In the genomic region with DNA sequence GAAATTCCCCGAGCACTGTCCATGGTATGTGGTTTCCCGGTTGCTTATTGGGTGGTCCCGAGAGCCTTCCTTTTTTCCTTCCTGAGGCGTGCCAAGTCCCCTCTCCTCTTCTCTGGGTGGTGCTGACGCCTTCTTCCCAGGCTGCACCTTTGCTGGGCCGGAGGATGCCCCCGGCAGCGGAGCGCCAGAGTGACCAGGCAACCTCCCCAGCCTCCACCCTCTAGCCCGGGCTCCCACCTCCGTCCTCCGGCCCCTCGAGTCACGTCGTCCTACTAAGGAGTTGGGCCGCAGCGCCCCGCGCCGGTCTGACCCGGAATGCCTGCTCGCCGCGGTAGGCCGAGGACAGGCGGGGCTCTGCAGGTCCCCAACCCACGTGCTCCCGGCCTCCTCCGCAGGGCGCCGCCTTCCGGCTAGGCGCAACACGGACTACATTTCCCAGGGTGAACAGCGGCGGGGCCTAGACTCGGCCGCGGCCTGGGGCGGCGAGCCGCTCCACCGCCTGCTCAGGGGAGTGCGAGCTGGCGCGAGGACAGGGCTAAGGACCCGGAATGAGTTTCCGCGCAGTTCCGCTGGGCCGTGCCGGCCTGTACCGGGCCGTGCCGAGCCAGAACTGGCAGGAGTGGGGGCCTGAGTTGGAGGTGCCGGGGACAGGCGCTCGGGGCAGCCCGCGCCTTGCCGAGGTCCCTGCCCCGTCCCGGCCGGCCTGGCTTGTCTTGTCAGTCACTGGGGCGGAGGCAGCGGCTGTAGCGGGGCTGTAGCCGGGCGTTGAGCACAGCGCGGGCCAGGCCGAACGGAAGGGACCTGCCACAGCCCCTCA, we compare ENCODE assay signal across 8 cellular contexts. TPM values are rescaled to one million over a fixed set of nuclear protein-coding genes. Genes with fewer than 3 reads are reported as not detected.
DNase-seq lines count a peak whose midpoint lies in the region; ATAC-seq lines count a peak whose summit lies in the region.

A gene with protein sequence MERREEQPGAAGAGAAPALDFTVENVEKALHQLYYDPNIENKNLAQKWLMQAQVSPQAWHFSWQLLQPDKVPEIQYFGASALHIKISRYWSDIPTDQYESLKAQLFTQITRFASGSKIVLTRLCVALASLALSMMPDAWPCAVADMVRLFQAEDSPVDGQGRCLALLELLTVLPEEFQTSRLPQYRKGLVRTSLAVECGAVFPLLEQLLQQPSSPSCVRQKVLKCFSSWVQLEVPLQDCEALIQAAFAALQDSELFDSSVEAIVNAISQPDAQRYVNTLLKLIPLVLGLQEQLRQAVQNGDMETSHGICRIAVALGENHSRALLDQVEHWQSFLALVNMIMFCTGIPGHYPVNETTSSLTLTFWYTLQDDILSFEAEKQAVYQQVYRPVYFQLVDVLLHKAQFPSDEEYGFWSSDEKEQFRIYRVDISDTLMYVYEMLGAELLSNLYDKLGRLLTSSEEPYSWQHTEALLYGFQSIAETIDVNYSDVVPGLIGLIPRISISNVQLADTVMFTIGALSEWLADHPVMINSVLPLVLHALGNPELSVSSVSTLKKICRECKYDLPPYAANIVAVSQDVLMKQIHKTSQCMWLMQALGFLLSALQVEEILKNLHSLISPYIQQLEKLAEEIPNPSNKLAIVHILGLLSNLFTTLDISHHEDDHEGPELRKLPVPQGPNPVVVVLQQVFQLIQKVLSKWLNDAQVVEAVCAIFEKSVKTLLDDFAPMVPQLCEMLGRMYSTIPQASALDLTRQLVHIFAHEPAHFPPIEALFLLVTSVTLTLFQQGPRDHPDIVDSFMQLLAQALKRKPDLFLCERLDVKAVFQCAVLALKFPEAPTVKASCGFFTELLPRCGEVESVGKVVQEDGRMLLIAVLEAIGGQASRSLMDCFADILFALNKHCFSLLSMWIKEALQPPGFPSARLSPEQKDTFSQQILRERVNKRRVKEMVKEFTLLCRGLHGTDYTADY (plus strand): TSS at position 707 of the 817 bp plus-strand sequence. CDS start 651 bp downstream, outside the sequence.

- POLR2A ChIA-PET in naive thymus-derived CD8-positive, alpha-beta T cell (lab: Charles Lee): interaction anchor here (0.5 to 2.6 kb wide), 11 partner anchors 11 to 741 kb away, joined by 3 to 13 read pairs (median 4); a partner anchor contains a TSS

- peak; percentile 98 for DNase-seq in Daoy (ENCODE audit: low read depth)
- DNase-seq in RKO (ENCODE audit: low spot score): peak; percentile 96
- DNase-seq in activated T-helper 1 cell treated with anti-CD3 and anti-CD28 coated beads, Interleukin-12 subunit alpha, Interleukin-12 subunit beta, Interleukin-2, Interleukin-4 antibody, amounts not matched to agents 30 ng/mL and 10 ng/mL and 1 ng/mL, durations not matched to agents 14 hours and 24 hours and 36 hours (ENCODE audit: low spot score): peak; percentile 96
- DNase-seq in fibroblast of gingiva (ENCODE audit: low read depth): peak; percentile 92
- DNase-seq in naive thymus-derived CD8-positive, alpha-beta T cell: peak; percentile 90 to 99 (median 94)
- DNase-seq in stimulated activated naive CD4-positive, alpha-beta T cell (lab: John Stamatoyannopoulos, UW): peak; percentile 83 to 95 (median 92)

- H3K9me3 Mint-ChIP-seq in activated T-helper 1 cell treated with anti-CD3 and anti-CD28 coated beads, Interleukin-12 subunit alpha, Interleukin-12 subunit beta, Interleukin-2, Interleukin-4 antibody, amounts not matched to agents 30 ng/mL and 10 ng/mL and 1 ng/mL, durations not matched to agents 14 hours and 24 hours and 36 hours: no peaks in the 10 kb centered on the region
- no peaks in the 10 kb centered on the region for H3K9me3 Mint-ChIP-seq in naive thymus-derived CD8-positive, alpha-beta T cell

- H3K27ac ChIP-seq in KOPT-K1 (ENCODE audit: low read depth, low read length, poor library complexity, severe bottlenecking): peak within 1 kb of the TSS; percentile 95

- intact Hi-C loops in activated T-helper 1 cell treated with anti-CD3 and anti-CD28 coated beads, Interleukin-12 subunit alpha, Interleukin-12 subunit beta, Interleukin-2, Interleukin-4 antibody, amounts not matched to agents 30 ng/mL and 10 ng/mL and 1 ng/mL, durations not matched to agents 14 hours and 24 hours and 36 hours (cut with micrococcal nuclease): loop anchor here (1.0 to 2.0 kb wide), 13 partner anchors 12 to 774 kb away; a partner anchor contains a TSS

- peak within 1 kb of the TSS; percentile 96 for H3K27ac Mint-ChIP-seq in activated T-helper 1 cell treated with anti-CD3 and anti-CD28 coated beads, Interleukin-12 subunit alpha, Interleukin-12 subunit beta, Interleukin-2, Interleukin-4 antibody, amounts not matched to agents 30 ng/mL and 10 ng/mL and 1 ng/mL, durations not matched to agents 14 hours and 24 hours and 36 hours
- peak within 1 kb of the TSS; percentile 90 to 97 (median 96) for H3K27ac Mint-ChIP-seq in naive thymus-derived CD8-positive, alpha-beta T cell

- peak; percentile 90 for ATAC-seq in GM21786 (IDR thresholded peaks at IDR 0.05; ENCODE audit: unreplicated experiment)
- peak; percentile 95 to 97 for ATAC-seq in naive thymus-derived CD8-positive, alpha-beta T cell

- peaks cover 19% of the 10 kb centered on the region for H3K36me3 Mint-ChIP-seq in activated T-helper 1 cell treated with anti-CD3 and anti-CD28 coated beads, Interleukin-12 subunit alpha, Interleukin-12 subunit beta, Interleukin-2, Interleukin-4 antibody, amounts not matched to agents 30 ng/mL and 10 ng/mL and 1 ng/mL, durations not matched to agents 14 hours and 24 hours and 36 hours (ENCODE audit: low read depth)
- peaks cover 3 to 13% (median 6%) of the 10 kb centered on the region in 3 donors for H3K36me3 Mint-ChIP-seq in naive thymus-derived CD8-positive, alpha-beta T cell

- peaks cover 19% of the 10 kb centered on the region for H3K36me3 ChIP-seq in KOPT-K1 (ENCODE audit: insufficient read depth, low read length)

- peak within 1 kb of the TSS; percentile 97 for H3K4me3 Mint-ChIP-seq in activated T-helper 1 cell treated with anti-CD3 and anti-CD28 coated beads, Interleukin-12 subunit alpha, Interleukin-12 subunit beta, Interleukin-2, Interleukin-4 antibody, amounts not matched to agents 30 ng/mL and 10 ng/mL and 1 ng/mL, durations not matched to agents 14 hours and 24 hours and 36 hours
- H3K4me3 Mint-ChIP-seq in naive thymus-derived CD8-positive, alpha-beta T cell: peak within 1 kb of the TSS; percentile 88 to 98 (median 92)

- H3K9me3 ChIP-seq in KOPT-K1 (ENCODE audit: insufficient read depth, low read length, poor library complexity, severe bottlenecking): no peaks in the 10 kb centered on the region

- H3K27me3 Mint-ChIP-seq in activated T-helper 1 cell treated with anti-CD3 and anti-CD28 coated beads, Interleukin-12 subunit alpha, Interleukin-12 subunit beta, Interleukin-2, Interleukin-4 antibody, amounts not matched to agents 30 ng/mL and 10 ng/mL and 1 ng/mL, durations not matched to agents 14 hours and 24 hours and 36 hours (ENCODE audit: insufficient read depth): no peaks in the 10 kb centered on the region
- H3K27me3 Mint-ChIP-seq in naive thymus-derived CD8-positive, alpha-beta T cell: no peaks in the 10 kb centered on the region

- H3K4me1 Mint-ChIP-seq in activated T-helper 1 cell treated with anti-CD3 and anti-CD28 coated beads, Interleukin-12 subunit alpha, Interleukin-12 subunit beta, Interleukin-2, Interleukin-4 antibody, amounts not matched to agents 30 ng/mL and 10 ng/mL and 1 ng/mL, durations not matched to agents 14 hours and 24 hours and 36 hours (ENCODE audit: low read depth): peaks cover 53% of the 10 kb centered on the region
- peaks cover 37 to 63% (median 58%) of the 10 kb centered on the region in 4 donors for H3K4me1 Mint-ChIP-seq in naive thymus-derived CD8-positive, alpha-beta T cell

RNA-seq across cellular contexts. Expression of the gene that starts here (rescaled TPM):
- 14.0 and 15.8 TPM in 2 replicates for total RNA-seq in Daoy (2014; rRNA removed; shearing (Covaris generic))
- 28.6 and 33.9 TPM in 2 replicates for total RNA-seq in activated T-helper 1 cell treated with anti-CD3 and anti-CD28 coated beads, Interleukin-12 subunit alpha, Interleukin-12 subunit beta, Interleukin-2, Interleukin-4 antibody, amounts not matched to agents 30 ng/mL and 10 ng/mL and 1 ng/mL, durations not matched to agents 14 hours and 24 hours and 36 hours
- total RNA-seq in naive thymus-derived CD8-positive, alpha-beta T cell: 10 to 100 TPM; 20.5 to 24.1 TPM
- polyA plus RNA-seq in naive thymus-derived CD8-positive, alpha-beta T cell: 10 to 100 TPM; 13.8 to 14.5 (median 14.4) TPM

Comparison
In these comparisons a context has a peak if more than half of its experiments do, and no peak if none do; other contexts are left out.
1. Peak in every context shown above with its lines: DNase-seq, ATAC-seq and H3K27ac ChIP-seq.